ENCODE assay signal across 13 cellular contexts in genomic region chr12:70255311-70255710, GRCh38. TPM values are rescaled to one million over a fixed set of nuclear protein-coding genes. Genes with fewer than 3 reads are reported as not detected.
DNase-seq lines count a peak whose midpoint lies in the region; ATAC-seq, FAIRE-seq and TF ChIP-seq lines count a peak whose summit lies in the region.
"Had no signal": no experiment of that assay in that cellular context is flagged by ENCODE, and none has a peak within 500 bp of the region (broad histone marks: within the 10 kb centered on the region; RNA-seq: fewer than 3 reads in every experiment).

No MANE protein-coding gene starts in this region.

- ATAC-seq in GM21360 (IDR thresholded peaks at IDR 0.05; ENCODE audit: unreplicated experiment) = no peak
- ATAC-seq in HG03280 (IDR thresholded peaks at IDR 0.05; ENCODE audit: unreplicated experiment) = no peak
- ATAC-seq: A549; stimulated activated effector memory CD8-positive, alpha-beta T cell treated with anti-CD3 and anti-CD28 coated beads, Interleukin-12 subunit alpha, Interleukin-12 subunit beta, amount 100 ng/mL, for 72 hours had no signal

- H3K4me3 ChIP-seq in cardiac muscle cell = no peak overlapping the region
- H3K4me3 ChIP-seq in left ventricle myocardium inferior = no peak overlapping the region
- no peak overlapping the region for H3K4me3 ChIP-seq in astrocyte (ENCODE audit: insufficient read depth, low read depth, low read length)
- no peak overlapping the region for H3K4me3 ChIP-seq in uterus
- H3K4me3 ChIP-seq: A549 had no signal

- peaks cover 38% of the 10 kb centered on the region for H4K20me1 ChIP-seq in astrocyte (ENCODE audit: insufficient read depth, low read length)

- H3K27ac ChIP-seq in cardiac muscle cell (peak overlapping the region; percentile 28), left ventricle myocardium inferior (replicated peaks) (no peak overlapping the region), astrocyte (ENCODE audit: low read depth, low read length) (peak overlapping the region; percentile 22), uterus (peak overlapping the region; percentile 6 to 67)
- H3K27ac ChIP-seq: A549, adrenal gland had no signal

- DNase-seq in cardiac muscle cell (ENCODE audit: low read depth in 1 of 2, low spot score in 1 of 2) = peak in 1 of 2 donors; percentile 49
- no peak for DNase-seq in left ventricle myocardium inferior
- DNase-seq in astrocyte (ENCODE audit: low read depth) = peak; percentile 53
- peak; percentile 38 for DNase-seq in kidney glomerular epithelial cell (lab: John Stamatoyannopoulos, UW)
- no peak for DNase-seq in uterus
- no peak for DNase-seq in occipital lobe (lab: John Stamatoyannopoulos, UW)
- DNase-seq: adrenal gland, DND-41, NCI-H1694 treated with DMSO at 0.1 percent for 48 hours had no signal

- H3K9me3 Mint-ChIP-seq in astrocyte (ENCODE audit: unreplicated experiment) = peaks cover 2% of the 10 kb centered on the region
- H3K9me3 Mint-ChIP-seq: stimulated activated effector memory CD8-positive, alpha-beta T cell treated with anti-CD3 and anti-CD28 coated beads, Interleukin-12 subunit alpha, Interleukin-12 subunit beta, amount 100 ng/mL, for 72 hours had no signal

- H2AFZ ChIP-seq in astrocyte (ENCODE audit: low read depth, low read length) = no peak overlapping the region

- TF ChIP-seq CTCF in cardiac muscle cell (IDR thresholded peaks at IDR 0.05; ENCODE audit: low read depth, low read length) (no peak), left ventricle myocardium inferior (IDR thresholded peaks at IDR 0.05; ENCODE audit: borderline replicate concordance) (no peak), astrocyte (IDR thresholded peaks at IDR 0.05; ENCODE audit: insufficient read depth, low read depth, low read length) (no peak), uterus (IDR thresholded peaks at IDR 0.05) (no peak)

- TF ChIP-seq POLR2A in uterus (IDR thresholded peaks at IDR 0.05) = no peak

- H3K27me3 ChIP-seq in cardiac muscle cell (no peaks in the 10 kb centered on the region), left ventricle myocardium inferior (ENCODE audit: low read depth) (no peaks in the 10 kb centered on the region), astrocyte (ENCODE audit: insufficient read depth, low read length) (no peaks in the 10 kb centered on the region), uterus (no peaks in the 10 kb centered on the region)
- H3K27me3 ChIP-seq: adrenal gland had no signal

- H3K4me2 ChIP-seq in astrocyte (ENCODE audit: low read length) = peak overlapping the region; percentile 56
- H3K4me2 ChIP-seq: A549 had no signal

- peak overlapping the region; percentile 72 for H3K27ac Mint-ChIP-seq in astrocyte (ENCODE audit: unreplicated experiment)
- H3K27ac Mint-ChIP-seq: stimulated activated effector memory CD8-positive, alpha-beta T cell treated with anti-CD3 and anti-CD28 coated beads, Interleukin-12 subunit alpha, Interleukin-12 subunit beta, amount 100 ng/mL, for 72 hours had no signal

- no peaks in the 10 kb centered on the region for H3K36me3 ChIP-seq in cardiac muscle cell
- H3K36me3 ChIP-seq in left ventricle myocardium inferior = no peaks in the 10 kb centered on the region
- H3K36me3 ChIP-seq in astrocyte (ENCODE audit: insufficient read depth, low read length) = peaks cover 5% of the 10 kb centered on the region
- H3K36me3 ChIP-seq in uterus = no peaks in the 10 kb centered on the region
- H3K36me3 ChIP-seq: adrenal gland had no signal

- H3K4me1 ChIP-seq in cardiac muscle cell (ENCODE audit: low read depth) (no peaks in the 10 kb centered on the region), left ventricle myocardium inferior (peaks cover 83% of the 10 kb centered on the region), astrocyte (ENCODE audit: insufficient read depth, low read length) (peaks cover 19% of the 10 kb centered on the region), uterus (peaks cover 0 to 2% of the 10 kb centered on the region in 2 donors)

- no peaks in the 10 kb centered on the region for H3K9me3 ChIP-seq in cardiac muscle cell (ENCODE audit: low read depth)
- H3K9me3 ChIP-seq in left ventricle myocardium inferior (replicated peaks) = no peaks in the 10 kb centered on the region
- H3K9me3 ChIP-seq in astrocyte (ENCODE audit: insufficient read depth, low read depth, low read length) = no peaks in the 10 kb centered on the region
- no peaks in the 10 kb centered on the region for H3K9me3 ChIP-seq in uterus
- H3K9me3 ChIP-seq: A549, adrenal gland had no signal

- FAIRE-seq in astrocyte (lab: Jason Lieb, UNC) = peak; percentile 88
- FAIRE-seq: A549 had no signal

- no peaks in the 10 kb centered on the region for H3K27me3 Mint-ChIP-seq in astrocyte (ENCODE audit: low read depth, unreplicated experiment)

- H3K4me3 Mint-ChIP-seq in astrocyte (ENCODE audit: unreplicated experiment) = no peak overlapping the region
- H3K4me3 Mint-ChIP-seq: stimulated activated effector memory CD8-positive, alpha-beta T cell treated with anti-CD3 and anti-CD28 coated beads, Interleukin-12 subunit alpha, Interleukin-12 subunit beta, amount 100 ng/mL, for 72 hours had no signal

- H3K9ac ChIP-seq in astrocyte (ENCODE audit: low read length) = peak overlapping the region; percentile 32

- peaks cover 33% of the 10 kb centered on the region for H3K4me1 Mint-ChIP-seq in astrocyte (ENCODE audit: low read depth, unreplicated experiment)

- H3K36me3 Mint-ChIP-seq in astrocyte (ENCODE audit: low read depth, unreplicated experiment) = no peaks in the 10 kb centered on the region

- peaks cover 99% of the 10 kb centered on the region for H3K79me2 ChIP-seq in astrocyte (ENCODE audit: insufficient read depth, low read length)

- intact Hi-C loops in left ventricle myocardium inferior (cut with micrococcal nuclease) = no loop called here
- intact Hi-C loops in uterus (cut with DNase I; ENCODE audit: low total_unique reads) = no loop called here

RNA-seq across cellular contexts. Expression of gene CNOT2, which starts 12.1 kb away (rescaled TPM):
- total RNA-seq in cardiac muscle cell = 88.2 and 113 TPM in 2 replicates
- polyA plus RNA-seq in cardiac muscle cell = 77.6 and 98.8 TPM in 2 replicates
- 33.0 TPM for total RNA-seq in left ventricle myocardium inferior
- total RNA-seq in astrocyte = 63.3 and 67.2 TPM in 2 replicates
- total RNA-seq in uterus = 100 to 1,000 TPM in 3 of 4 donors, 10 to 100 TPM in 1; 97.7 to 320 (median 193) TPM
- 248 TPM for total RNA-seq in occipital lobe

Comparison
In these comparisons a context has a peak if more than half of its experiments do, and no peak if none do; other contexts are left out.
1. DNase-seq: peak in astrocyte (single experiment) and kidney glomerular epithelial cell (single experiment); none in left ventricle myocardium inferior (single experiment), uterus (0 of 2) and occipital lobe (single experiment).